In the genomic region with DNA sequence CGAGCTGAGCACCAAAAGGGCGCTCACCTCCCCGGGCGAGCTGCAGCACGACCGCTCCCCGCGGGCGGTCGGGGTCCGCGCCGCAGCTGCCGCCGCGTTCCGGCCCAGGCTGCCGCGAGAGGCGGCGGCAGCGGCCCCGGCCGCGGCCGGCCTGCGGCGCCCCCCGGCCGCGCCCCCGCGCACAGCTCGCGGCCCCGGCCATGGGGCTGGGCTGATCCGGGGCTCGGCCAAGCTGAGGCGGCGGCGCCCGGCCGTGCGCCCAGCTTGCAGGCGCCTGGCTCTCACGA, we compare ENCODE assay signal across 8 cellular contexts. TPM values are rescaled to one million over a fixed set of nuclear protein-coding genes. Genes with fewer than 3 reads are reported as not detected.
DNase-seq lines count a peak whose midpoint lies in the region; ATAC-seq lines count a peak whose summit lies in the region.

No MANE protein-coding gene starts in this region.

- peak overlapping the region; percentile 85 for H3K4me3 ChIP-seq in iPS-20b (ENCODE audit: low read length)
- peak overlapping the region; percentile 56 to 85 for H3K4me3 ChIP-seq in stomach smooth muscle (ENCODE audit: low read length in 2 of 2)

- H3K27me3 Mint-ChIP-seq in activated T-cell treated with anti-CD3 and anti-CD28 coated beads, Interleukin-2, amount 50 U/mL, for 4 hours (ENCODE audit: low read depth): no peaks in the 10 kb centered on the region
- no peaks in the 10 kb centered on the region for H3K27me3 Mint-ChIP-seq in activated T-helper 17 cell treated with anti-CD3 and anti-CD28 coated beads, Interleukin-2, amount 50 U/mL, for 72 hours

- no peaks in the 10 kb centered on the region for H3K9me3 ChIP-seq in iPS-20b (ENCODE audit: insufficient read depth, low read depth, low read length)
- H3K9me3 ChIP-seq in stomach smooth muscle (ENCODE audit: control insufficient read depth in 2 of 2, low read length in 2 of 2): no peaks in the 10 kb centered on the region

- H3K36me3 Mint-ChIP-seq in activated T-cell treated with anti-CD3 and anti-CD28 coated beads, Interleukin-2, amount 50 U/mL, for 4 hours (ENCODE audit: insufficient read depth): no peaks in the 10 kb centered on the region
- no peaks in the 10 kb centered on the region for H3K36me3 Mint-ChIP-seq in activated T-helper 17 cell treated with anti-CD3 and anti-CD28 coated beads, Interleukin-2, amount 50 U/mL, for 72 hours (ENCODE audit: low read depth)

- H3K4me3 Mint-ChIP-seq in activated T-cell treated with anti-CD3 and anti-CD28 coated beads, Interleukin-2, amount 50 U/mL, for 4 hours: peak overlapping the region; percentile 95
- H3K4me3 Mint-ChIP-seq in activated T-helper 17 cell treated with anti-CD3 and anti-CD28 coated beads, Interleukin-2, amount 50 U/mL, for 72 hours: peak overlapping the region; percentile 99

- H3K4me1 ChIP-seq in iPS-20b (ENCODE audit: insufficient read depth, low read length): peaks cover 23% of the 10 kb centered on the region; the same call in 1 of the 2 replicates
- peaks cover 12% of the 10 kb centered on the region for H3K4me1 ChIP-seq in stomach smooth muscle (ENCODE audit: control insufficient read depth, insufficient read depth, low read length)

- H3K9me3 Mint-ChIP-seq in activated T-cell treated with anti-CD3 and anti-CD28 coated beads, Interleukin-2, amount 50 U/mL, for 4 hours: no peaks in the 10 kb centered on the region
- no peaks in the 10 kb centered on the region for H3K9me3 Mint-ChIP-seq in activated T-helper 17 cell treated with anti-CD3 and anti-CD28 coated beads, Interleukin-2, amount 50 U/mL, for 72 hours

- H3K27ac ChIP-seq in iPS-20b (ENCODE audit: low read length) (no peak overlapping the region), stomach smooth muscle (ENCODE audit: low read length) (no peak overlapping the region)

- peaks cover 39% of the 10 kb centered on the region for H3K4me1 Mint-ChIP-seq in activated T-cell treated with anti-CD3 and anti-CD28 coated beads, Interleukin-2, amount 50 U/mL, for 4 hours (ENCODE audit: low read depth)
- H3K4me1 Mint-ChIP-seq in activated T-helper 17 cell treated with anti-CD3 and anti-CD28 coated beads, Interleukin-2, amount 50 U/mL, for 72 hours: peaks cover 14% of the 10 kb centered on the region

- ATAC-seq in activated T-cell treated with anti-CD3 and anti-CD28 coated beads, Interleukin-2, amount 50 U/mL, for 4 hours: peak; percentile 49 to 56
- peak; percentile 27 for ATAC-seq in HG03139 (IDR thresholded peaks at IDR 0.05; ENCODE audit: unreplicated experiment)
- peak; percentile 30 for ATAC-seq in activated T-helper 17 cell treated with anti-CD3 and anti-CD28 coated beads, Interleukin-2, amount 50 U/mL, for 72 hours (replicated peaks)

- DNase-seq in activated T-cell treated with anti-CD3 and anti-CD28 coated beads, Interleukin-2, amount 50 U/mL, for 4 hours: no peak
- no peak for DNase-seq in activated T-cell treated with anti-CD3 and anti-CD28 coated beads, Interleukin-2, amount 50 U/mL, for 1 hour
- no peak for DNase-seq in occipital lobe (lab: John Stamatoyannopoulos, UW)
- DNase-seq in NCI-H1930 (lab: John Stamatoyannopoulos, UW): no peak

- H3K36me3 ChIP-seq in iPS-20b (ENCODE audit: insufficient read depth, low read depth, low read length) (no peaks in the 10 kb centered on the region), stomach smooth muscle (ENCODE audit: control insufficient read depth in 2 of 2, insufficient read depth in 2 of 2, low read length in 2 of 2) (no peaks in the 10 kb centered on the region)

- H3K27ac Mint-ChIP-seq in activated T-helper 17 cell treated with anti-CD3 and anti-CD28 coated beads, Interleukin-2, amount 50 U/mL, for 72 hours: no peak overlapping the region

- H3K9ac ChIP-seq in iPS-20b (ENCODE audit: low read depth, low read length) (peak overlapping the region; percentile 57; the same call in 1 of the 2 replicates), stomach smooth muscle (ENCODE audit: low read length in 2 of 2) (peak overlapping the region; percentile 45 to 68)

- no peaks in the 10 kb centered on the region for H3K27me3 ChIP-seq in iPS-20b (ENCODE audit: insufficient read depth, low read length)
- H3K27me3 ChIP-seq in stomach smooth muscle (ENCODE audit: control insufficient read depth in 1 of 2, insufficient read depth in 2 of 2, low read length in 2 of 2): no peaks in the 10 kb centered on the region

RNA-seq across cellular contexts. Expression of a gene that starts 0.2 kb away (rescaled TPM):
- total RNA-seq in activated T-cell treated with anti-CD3 and anti-CD28 coated beads, Interleukin-2, amount 50 U/mL, for 4 hours: 1 to 10 TPM; 5.1 to 7.3 (median 6.4) TPM
- total RNA-seq in activated T-helper 17 cell treated with anti-CD3 and anti-CD28 coated beads, Interleukin-2, amount 50 U/mL, for 72 hours: 1 to 10 TPM; 6.7 to 7.0 TPM
- 61.1 TPM for total RNA-seq in occipital lobe
